8 cellular contexts compared by ENCODE assay signal in genomic region chr17:67993153-67993997, GRCh38. TPM values are rescaled to one million over a fixed set of nuclear protein-coding genes. Genes with fewer than 3 reads are reported as not detected.
DNase-seq lines count a peak whose midpoint lies in the region; ATAC-seq lines count a peak whose summit lies in the region.

No MANE protein-coding gene starts in this region.

- H2BK15ac ChIP-seq in mesenchymal stem cell (ENCODE audit: low read depth, poor library complexity, severe bottlenecking): peak overlapping the region; percentile 99

- peak overlapping the region; percentile 94 for H3K4me3 Mint-ChIP-seq in activated CD8-positive, alpha-beta T cell treated with anti-CD3 and anti-CD28 coated beads, Interleukin-2, amount 10 ng/mL, durations not matched to agents 7 days and 5 days

- H3K9me3 Mint-ChIP-seq in activated CD8-positive, alpha-beta T cell treated with anti-CD3 and anti-CD28 coated beads, Interleukin-2, amount 10 ng/mL, durations not matched to agents 7 days and 5 days (ENCODE audit: insufficient read depth): no peaks in the 10 kb centered on the region

- peak overlapping the region; percentile 80 for H3K9ac ChIP-seq in BLaER1
- H3K9ac ChIP-seq in mesenchymal stem cell (ENCODE audit: low read length): peak overlapping the region; percentile 92

- H3K4me1 Mint-ChIP-seq in activated CD8-positive, alpha-beta T cell treated with anti-CD3 and anti-CD28 coated beads, Interleukin-2, amount 10 ng/mL, durations not matched to agents 7 days and 5 days (ENCODE audit: low read depth): peaks cover 31% of the 10 kb centered on the region

- H3K4me1 ChIP-seq in BLaER1 (peaks cover 22% of the 10 kb centered on the region), mesenchymal stem cell (ENCODE audit: control insufficient read depth, insufficient read depth, low read depth, low read length) (peaks cover 14% of the 10 kb centered on the region)
- H3K4me1 ChIP-seq in effector memory CD4-positive, alpha-beta T cell (ENCODE audit: control insufficient read depth, insufficient read depth, low read length, poor library complexity, severe bottlenecking): peaks cover 20% of the 10 kb centered on the region

- H4K20me1 ChIP-seq in BLaER1: peaks cover 19% of the 10 kb centered on the region

- ATAC-seq in HG03378 (IDR thresholded peaks at IDR 0.05; ENCODE audit: unreplicated experiment): peak; percentile 42
- peak; percentile 70 for ATAC-seq in activated CD8-positive, alpha-beta T cell treated with anti-CD3 and anti-CD28 coated beads, Interleukin-2, amount 10 ng/mL, durations not matched to agents 7 days and 5 days

- H4K91ac ChIP-seq in mesenchymal stem cell (ENCODE audit: low read length): peak overlapping the region; percentile 96

- peak overlapping the region; percentile 91 for H2BK120ac ChIP-seq in mesenchymal stem cell (ENCODE audit: low read depth, low read length)

- H3K27ac ChIP-seq in BLaER1 (peak overlapping the region; percentile 71), mesenchymal stem cell (ENCODE audit: low read length, poor library complexity, severe bottlenecking) (peak overlapping the region; percentile 91)
- H3K27ac ChIP-seq in effector memory CD4-positive, alpha-beta T cell (ENCODE audit: insufficient read depth, low read length, poor library complexity, severe bottlenecking): peak overlapping the region; percentile 32

- H3K18ac ChIP-seq in mesenchymal stem cell (ENCODE audit: low read depth in 1 of 2, low read length in 2 of 2): peak overlapping the region; percentile 99 to 100

- no peaks in the 10 kb centered on the region for H3K9me3 ChIP-seq in BLaER1
- H3K9me3 ChIP-seq in effector memory CD4-positive, alpha-beta T cell (ENCODE audit: control insufficient read depth, low read length): no peaks in the 10 kb centered on the region
- H3K9me3 ChIP-seq in mesenchymal stem cell (ENCODE audit: control insufficient read depth, low read length): no peaks in the 10 kb centered on the region

- CTCF ChIA-PET in activated CD8-positive, alpha-beta T cell treated with anti-CD3 and anti-CD28 coated beads, Interleukin-2, amount 10 ng/mL, durations not matched to agents 7 days and 5 days (lab: Charles Lee): interaction anchor here (1.4 kb wide), 2 partner anchors 34 to 44 kb away, joined by 3 read pairs; no protein-coding TSS in a partner anchor

- under 1% methylated on average over 95 of the region's 144 CpGs for WGBS in mesenchymal stem cell

- no peaks in the 10 kb centered on the region for H3K79me1 ChIP-seq in mesenchymal stem cell (replicated peaks; ENCODE audit: low read length, poor library complexity, severe bottlenecking)

- H3K27me3 Mint-ChIP-seq in activated CD8-positive, alpha-beta T cell treated with anti-CD3 and anti-CD28 coated beads, Interleukin-2, amount 10 ng/mL, durations not matched to agents 7 days and 5 days (ENCODE audit: low read depth): peaks cover 23% of the 10 kb centered on the region

- H2AK5ac ChIP-seq in mesenchymal stem cell (ENCODE audit: low read length, severe bottlenecking): no peak overlapping the region

- peak overlapping the region; percentile 2 to 96 for H3K14ac ChIP-seq in mesenchymal stem cell (ENCODE audit: low read length in 2 of 2)

- DNase-seq in GM19238 (ENCODE audit: insufficient read length, low spot score) (peak; percentile 83), NCI-H748 (lab: John Stamatoyannopoulos, UW; ENCODE audit: unreplicated experiment) (peak; percentile 91), mesenchymal stem cell (peak; percentile 85)
- peak; percentile 69 for DNase-seq in activated CD8-positive, alpha-beta T cell treated with anti-CD3 and anti-CD28 coated beads, Interleukin-2, amount 10 ng/mL, durations not matched to agents 7 days and 5 days
- DNase-seq in effector memory CD4-positive, alpha-beta T cell: peak; percentile 38 to 51 (median 49)
- DNase-seq in stimulated activated CD8-positive, alpha-beta memory T cell treated with anti-CD3 and anti-CD28 coated beads, Interleukin-12 subunit alpha, Interleukin-12 subunit beta, amount 100 ng/mL, for 1 hour (ENCODE audit: low read depth): peak; percentile 41

- peak overlapping the region; percentile 88 for H2AFZ ChIP-seq in mesenchymal stem cell (ENCODE audit: low read depth, low read length)

- H2BK12ac ChIP-seq in mesenchymal stem cell (ENCODE audit: low read length in 2 of 2): peak overlapping the region; percentile 84 to 92

- peaks cover 5% of the 10 kb centered on the region for H3K36me3 Mint-ChIP-seq in activated CD8-positive, alpha-beta T cell treated with anti-CD3 and anti-CD28 coated beads, Interleukin-2, amount 10 ng/mL, durations not matched to agents 7 days and 5 days (ENCODE audit: low read depth)

- H3K4me2 ChIP-seq in BLaER1 (peak overlapping the region; percentile 81), mesenchymal stem cell (ENCODE audit: low read length, poor library complexity, severe bottlenecking) (peak overlapping the region; percentile 88)

- H3K4me3 ChIP-seq in BLaER1: peak overlapping the region; percentile 78
- H3K4me3 ChIP-seq in effector memory CD4-positive, alpha-beta T cell (ENCODE audit: insufficient read depth, low read depth, low read length, poor library complexity, severe bottlenecking): peak overlapping the region; percentile 76
- peak overlapping the region; percentile 91 to 94 for H3K4me3 ChIP-seq in mesenchymal stem cell (ENCODE audit: insufficient read depth in 1 of 2, low read depth in 1 of 2, low read length in 2 of 2)

- H3K36me3 ChIP-seq in BLaER1 (no peaks in the 10 kb centered on the region), mesenchymal stem cell (ENCODE audit: control insufficient read depth in 1 of 2, insufficient read depth in 2 of 2, low read depth in 1 of 2, low read length in 2 of 2) (peaks cover 0 to 3% of the 10 kb centered on the region in 2 experiments)
- H3K36me3 ChIP-seq in effector memory CD4-positive, alpha-beta T cell (ENCODE audit: control insufficient read depth, insufficient read depth, low read length): no peaks in the 10 kb centered on the region

- H3K27me3 ChIP-seq in BLaER1 (peaks cover 59% of the 10 kb centered on the region), mesenchymal stem cell (ENCODE audit: control insufficient read depth in 1 of 2, insufficient read depth in 1 of 2, low read length in 2 of 2) (no peaks in the 10 kb centered on the region)
- H3K27me3 ChIP-seq in effector memory CD4-positive, alpha-beta T cell (replicated peaks; ENCODE audit: control insufficient read depth, insufficient read depth, low read length, poor library complexity, severe bottlenecking): no peaks in the 10 kb centered on the region

- H2BK5ac ChIP-seq in mesenchymal stem cell (ENCODE audit: low read depth, low read length, poor library complexity, severe bottlenecking): peak overlapping the region; percentile 73

- POLR2A ChIA-PET in activated CD8-positive, alpha-beta T cell treated with anti-CD3 and anti-CD28 coated beads, Interleukin-2, amount 10 ng/mL, durations not matched to agents 7 days and 5 days (lab: Charles Lee): interaction anchor here (1.3 to 2.1 kb wide), 2 partner anchors 27 to 42 kb away, joined by 3 to 6 read pairs; partner anchors contain the start of gene KPNA2

- H3K27ac Mint-ChIP-seq in activated CD8-positive, alpha-beta T cell treated with anti-CD3 and anti-CD28 coated beads, Interleukin-2, amount 10 ng/mL, durations not matched to agents 7 days and 5 days: peak overlapping the region; percentile 88

- H4K8ac ChIP-seq in mesenchymal stem cell (ENCODE audit: low read length): peak overlapping the region; percentile 100

- peak overlapping the region; percentile 95 to 100 for H3K4ac ChIP-seq in mesenchymal stem cell (ENCODE audit: low read depth in 1 of 2, low read length in 2 of 2)

- H3K23ac ChIP-seq in mesenchymal stem cell (ENCODE audit: low read length in 2 of 2): peak overlapping the region in 1 of 2 experiments; percentile 98

RNA-seq across cellular contexts. Expression of gene C17orf58, which starts 2.9 kb away (rescaled TPM):
- total RNA-seq in activated CD8-positive, alpha-beta T cell treated with anti-CD3 and anti-CD28 coated beads, Interleukin-2, amount 10 ng/mL, durations not matched to agents 7 days and 5 days: 1 to 10 TPM; 5.5 to 5.8 TPM
- polyA plus RNA-seq in mesenchymal stem cell (2013, experiment 1 of 2): 15.1 TPM
- 15.3 TPM for polyA plus RNA-seq in mesenchymal stem cell (2013, experiment 2 of 2)

RNA-seq across cellular contexts. Expression of gene KPNA2, which starts 42.2 kb away (rescaled TPM):
- 100 to 1,000 TPM; 288 to 292 TPM for total RNA-seq in activated CD8-positive, alpha-beta T cell treated with anti-CD3 and anti-CD28 coated beads, Interleukin-2, amount 10 ng/mL, durations not matched to agents 7 days and 5 days
- 92.3 TPM for polyA plus RNA-seq in mesenchymal stem cell (2013, experiment 1 of 2)
- polyA plus RNA-seq in mesenchymal stem cell (2013, experiment 2 of 2): 90.7 TPM

Comparison
In these comparisons a context has a peak if more than half of its experiments do, and no peak if none do; other contexts are left out.
1. Peak in every context shown above with its lines: DNase-seq, ATAC-seq, H3K4me3 ChIP-seq and H3K27ac ChIP-seq.
2. H3K27ac ChIP-seq: peak in every context shown above with its lines; median percentile 91 in mesenchymal stem cell; 71 in BLaER1; 32 in effector memory CD4-positive, alpha-beta T cell.
3. DNase-seq: peak in every context shown above with its lines; median percentile 91 in NCI-H748; 85 in mesenchymal stem cell; 83 in GM19238; 69 in activated CD8-positive, alpha-beta T cell treated with anti-CD3 and anti-CD28 coated beads, Interleukin-2, amount 10 ng/mL, durations not matched to agents 7 days and 5 days; 49 in effector memory CD4-positive, alpha-beta T cell; 41 in stimulated activated CD8-positive, alpha-beta memory T cell treated with anti-CD3 and anti-CD28 coated beads, Interleukin-12 subunit alpha, Interleukin-12 subunit beta, amount 100 ng/mL, for 1 hour.